ENCODE assay signal across 14 cellular contexts in the genomic region with DNA sequence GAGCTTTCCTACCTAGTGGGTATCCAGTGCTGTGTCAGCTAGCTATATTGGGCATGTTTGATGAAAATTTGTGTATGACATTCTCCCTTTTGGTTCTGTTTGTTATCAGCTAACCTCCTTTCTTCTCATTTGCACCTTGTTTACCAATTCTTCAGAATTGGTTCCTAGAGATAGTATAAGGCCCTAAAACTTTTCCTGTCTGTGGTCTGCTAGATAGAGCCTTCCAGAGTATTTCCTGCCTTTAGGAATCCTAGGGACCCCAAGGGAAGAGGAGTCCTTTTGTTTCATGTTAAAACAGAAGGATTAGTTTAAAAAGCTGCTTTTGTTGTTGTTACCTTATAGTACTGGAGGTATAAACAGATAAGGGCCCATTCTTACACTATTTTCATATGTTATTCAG. TPM values are rescaled to one million over a fixed set of nuclear protein-coding genes. Genes with fewer than 3 reads are reported as not detected.
DNase-seq lines count a peak whose midpoint lies in the region; ATAC-seq and TF ChIP-seq lines count a peak whose summit lies in the region.
"Had no signal": no experiment of that assay in that cellular context is flagged by ENCODE, and none has a peak within 500 bp of the region (broad histone marks: within the 10 kb centered on the region; RNA-seq: fewer than 3 reads in every experiment).

No MANE protein-coding gene starts in this region.

- peaks cover 5% of the 10 kb centered on the region for H3K36me3 Mint-ChIP-seq in neural crest cell (ENCODE audit: low read depth)

- H3K4me3 ChIP-seq in right atrium auricular region (no peak overlapping the region), esophagus squamous epithelium (no peak overlapping the region)
- H3K4me3 ChIP-seq: GM12878, SK-N-MC had no signal

- peak overlapping the region; percentile 30 to 52 for H3K27ac ChIP-seq in right atrium auricular region
- peak overlapping the region in 3 of 4 donors; percentile 23 to 62 (median 55) for H3K27ac ChIP-seq in esophagus squamous epithelium
- H3K27ac ChIP-seq: SK-N-MC had no signal

- ATAC-seq in Right ventricle myocardium inferior (no peak), GM21576 (IDR thresholded peaks at IDR 0.05; ENCODE audit: unreplicated experiment) (no peak), HG03196 (IDR thresholded peaks at IDR 0.05; ENCODE audit: unreplicated experiment) (no peak)
- ATAC-seq: GM12878 had no signal

- TF ChIP-seq CTCF in right atrium auricular region (IDR thresholded peaks at IDR 0.05) = no peak
- no peak for TF ChIP-seq CTCF in esophagus squamous epithelium (IDR thresholded peaks at IDR 0.05)
- no peak for TF ChIP-seq CTCF in neural crest cell (conservative IDR thresholded peaks at IDR 0.05)

- TF ChIP-seq POLR2A in esophagus squamous epithelium (IDR thresholded peaks at IDR 0.05) = no peak

- no peaks in the 10 kb centered on the region for H3K27me3 Mint-ChIP-seq in neural crest cell (ENCODE audit: low read depth)

- H3K4me1 Mint-ChIP-seq in neural crest cell = peaks cover 16% of the 10 kb centered on the region

- H3K27ac Mint-ChIP-seq in neural crest cell (ENCODE audit: unreplicated experiment) = peak overlapping the region; percentile 52

- no peak overlapping the region for H3K4me3 Mint-ChIP-seq in neural crest cell

- H3K9me3 ChIP-seq in right atrium auricular region = no peaks in the 10 kb centered on the region
- no peaks in the 10 kb centered on the region for H3K9me3 ChIP-seq in esophagus squamous epithelium

- DNase-seq in right atrium auricular region (ENCODE audit: low spot score) = no peak
- DNase-seq in Right ventricle myocardium inferior (ENCODE audit: missing footprints) = no peak
- DNase-seq in esophagus squamous epithelium (lab: John Stamatoyannopoulos, UW) = no peak
- DNase-seq in neural crest cell (ENCODE audit: low read depth, low spot score) = no peak
- no peak for DNase-seq in putamen (ENCODE audit: low spot score)
- no peak for DNase-seq in AG08396 (ENCODE audit: low spot score)
- DNase-seq: activated CD4-positive, alpha-beta T cell treated with anti-CD3 and anti-CD28 coated beads for 48 hours; hippocampal formation; NCI-H1930; NCI-H510A had no signal

- no peaks in the 10 kb centered on the region for H3K9me3 Mint-ChIP-seq in neural crest cell

- peaks cover 44% of the 10 kb centered on the region for H3K36me3 ChIP-seq in right atrium auricular region
- H3K36me3 ChIP-seq in esophagus squamous epithelium = peaks cover 5 to 68% (median 10%) of the 10 kb centered on the region in 3 donors

- H3K27me3 ChIP-seq in right atrium auricular region = no peaks in the 10 kb centered on the region
- no peaks in the 10 kb centered on the region for H3K27me3 ChIP-seq in esophagus squamous epithelium

- intact Hi-C loops in Right ventricle myocardium inferior (cut with DNase I) = no loop called here
- intact Hi-C loops in esophagus squamous epithelium (cut with DNase I) = no loop called here

- H3K4me1 ChIP-seq in right atrium auricular region (peaks cover 0 to 71% of the 10 kb centered on the region in 2 donors), esophagus squamous epithelium (peaks cover 8 to 73% (median 45%) of the 10 kb centered on the region in 3 donors)

RNA-seq across cellular contexts. Expression of a gene that starts 11.5 kb away (rescaled TPM):
- total RNA-seq in right atrium auricular region (10 to 100 TPM; 38.2 to 94.7 TPM), Right ventricle myocardium inferior (38.4 TPM), esophagus squamous epithelium (10 to 100 TPM; 14.0 to 38.9 (median 18.4) TPM), neural crest cell (26.0 and 28.0 TPM in 2 replicates)

RNA-seq across cellular contexts. Expression of a gene that starts 33.0 kb away (rescaled TPM):
- total RNA-seq in right atrium auricular region (10 to 100 TPM; 18.2 to 27.7 TPM), Right ventricle myocardium inferior (41.5 TPM), esophagus squamous epithelium (10 to 100 TPM in 3 of 4 donors, 1 to 10 TPM in 1; 7.6 to 16.6 (median 12.7) TPM), neural crest cell (24.3 and 24.4 TPM in 2 replicates)
